Comparison of ENCODE assay signal across 14 cellular contexts in the genomic region with DNA sequence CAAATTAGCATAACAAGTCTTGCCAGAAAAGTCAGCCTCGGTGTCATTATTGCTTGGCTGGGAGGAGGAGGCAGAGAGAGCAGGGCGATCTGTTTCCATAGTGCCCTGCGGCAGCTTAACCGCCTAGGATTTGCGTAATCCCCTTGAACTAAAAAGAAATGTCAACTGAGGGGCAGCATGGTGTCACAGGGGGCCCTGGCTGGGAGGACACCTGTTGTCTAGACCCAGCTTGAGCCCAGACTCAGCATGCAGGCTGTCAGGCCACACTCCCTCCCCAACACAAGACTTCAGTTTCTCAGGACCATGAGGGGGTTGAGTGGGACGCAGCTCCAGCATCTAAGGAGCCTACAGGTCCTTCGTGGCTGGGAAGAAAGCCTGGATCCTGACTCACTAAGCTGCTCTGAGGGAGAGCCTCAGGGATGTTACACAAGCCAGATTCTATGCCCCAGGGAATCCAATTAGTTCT. TPM values are rescaled to one million over a fixed set of nuclear protein-coding genes. Genes with fewer than 3 reads are reported as not detected.
DNase-seq lines count a peak whose midpoint lies in the region; ATAC-seq and TF ChIP-seq lines count a peak whose summit lies in the region.
"Had no signal": no experiment of that assay in that cellular context is flagged by ENCODE, and none has a peak within 500 bp of the region (broad histone marks: within the 10 kb centered on the region; RNA-seq: fewer than 3 reads in every experiment).

No MANE protein-coding gene starts in this region.

- dilution Hi-C loops in IMR-90 (cut with HindIII; ENCODE audit: low sequenced_read_pairs, unreplicated experiment), result no loop called here

- H4K91ac ChIP-seq in IMR-90 (ENCODE audit: insufficient read depth, low read depth, low read length), result no peak overlapping the region

- H2BK5ac ChIP-seq in IMR-90 (ENCODE audit: low read depth, low read length, poor library complexity, severe bottlenecking), result no peak overlapping the region

- H3K4me2 ChIP-seq in IMR-90 (ENCODE audit: low read depth, low read length), result no peak overlapping the region
- H3K4me2 ChIP-seq: BLaER1 had no signal

- no peak overlapping the region for H2BK120ac ChIP-seq in IMR-90 (ENCODE audit: low read depth, low read length)

- no peak overlapping the region for H3K23ac ChIP-seq in IMR-90 (ENCODE audit: low read depth, low read length)

- no peaks in the 10 kb centered on the region for H3K4me1 Mint-ChIP-seq in CD4-positive, alpha-beta T cell (ENCODE audit: low read depth)

- no peak overlapping the region for H2AK9ac ChIP-seq in IMR-90 (replicated peaks; ENCODE audit: low read depth, low read length, poor library complexity)

- TF ChIP-seq CTCF in AG09309 (IDR thresholded peaks at IDR 0.05; ENCODE audit: control insufficient read depth, insufficient read depth, low read depth, low read length, missing control alignments) (no peak), IMR-90 (conservative IDR thresholded peaks at IDR 0.05; ENCODE audit: low read depth, low read length) (no peak), astrocyte of the cerebellum (IDR thresholded peaks at IDR 0.05; ENCODE audit: low read depth, low read length, missing control alignments) (no peak)
- TF ChIP-seq CTCF in CD4-positive, alpha-beta T cell (IDR thresholded peaks at IDR 0.05), result no peak

- H3K27me3 Mint-ChIP-seq in CD4-positive, alpha-beta T cell, result no peaks in the 10 kb centered on the region

- TF ChIP-seq RAD21 in IMR-90 (IDR thresholded peaks at IDR 0.05; ENCODE audit: low read length), result no peak

- H2BK15ac ChIP-seq in IMR-90 (ENCODE audit: low read depth, low read length), result no peak overlapping the region

- TF ChIP-seq POLR2A in IMR-90 (IDR thresholded peaks at IDR 0.05; ENCODE audit: low read depth, low read length), result no peak

- H3K14ac ChIP-seq in IMR-90 (replicated peaks; ENCODE audit: low read depth, low read length), result no peak overlapping the region

- CTCF ChIA-PET in IMR-90 (lab: Yijun Ruan, JAX), result no interaction called here
- CTCF ChIA-PET in CD4-positive, alpha-beta T cell (lab: Charles Lee), result no interaction called here

- no peaks in the 10 kb centered on the region; the same call in 1 of the 2 replicates for H3K27me3 ChIP-seq in IMR-90 (ENCODE audit: control insufficient read depth, insufficient read depth, low read length)
- no peaks in the 10 kb centered on the region for H3K27me3 ChIP-seq in CD4-positive, alpha-beta T cell (ENCODE audit: control insufficient read depth, insufficient read depth, low read length)
- H3K27me3 ChIP-seq: BLaER1, heart right ventricle, spleen had no signal

- H4K20me1 ChIP-seq in IMR-90 (ENCODE audit: insufficient read depth, low read length), result no peaks in the 10 kb centered on the region
- H4K20me1 ChIP-seq: BLaER1 had no signal

- intact Hi-C loops in IMR-90 (cut with micrococcal nuclease), result no loop called here
- intact Hi-C loops in CD4-positive, alpha-beta T cell (cut with DNase I, micrococcal nuclease), result no loop called here

- no peak overlapping the region for H3K4ac ChIP-seq in IMR-90 (ENCODE audit: low read depth, low read length)

- no peak overlapping the region for H3K56ac ChIP-seq in IMR-90 (ENCODE audit: extremely low read depth, insufficient read depth, low read length)

- H3K27ac Mint-ChIP-seq in CD4-positive, alpha-beta T cell, result no peak overlapping the region

- H4K8ac ChIP-seq in IMR-90 (ENCODE audit: low read depth in 2 of 2, low read length in 2 of 2), result no peak overlapping the region

- no TSS peak for BruUV-seq in IMR-90 (replicated peaks; lab: Mats Ljungman, UMichigan)

- H3K4me1 ChIP-seq in IMR-90 (ENCODE audit: control insufficient read depth, insufficient read depth, low read length), result no peaks in the 10 kb centered on the region
- H3K4me1 ChIP-seq: spleen had no signal

- H3K4me3 ChIP-seq in AG09309 (ENCODE audit: control insufficient read depth, low read depth, low read length) (no peak overlapping the region), IMR-90 (ENCODE audit: insufficient read depth, low read depth, low read length) (no peak overlapping the region), astrocyte of the cerebellum (ENCODE audit: low read depth, low read length) (no peak overlapping the region)
- H3K4me3 ChIP-seq: BLaER1, heart right ventricle, mucosa of descending colon, spleen had no signal

- peak; percentile 47 for DNase-seq in AG09309 (ENCODE audit: low read depth)
- DNase-seq in IMR-90, result peak; percentile 64
- peak; percentile 20 for DNase-seq in astrocyte of the cerebellum (ENCODE audit: low read depth)
- peak; percentile 50 for DNase-seq in iris pigment epithelial cell (ENCODE audit: low read depth)
- DNase-seq in CD4-positive, alpha-beta T cell, result no peak
- DNase-seq: heart right ventricle, mucosa of descending colon, NCI-H146, spleen had no signal

- in situ Hi-C loops in IMR-90 (cut with MboI; ENCODE audit: low sequenced_read_pairs), result loop anchor here (25.0 kb wide), 2 partner anchors 352 to 527 kb away; no protein-coding TSS in a partner anchor
- in situ Hi-C loops in astrocyte of the cerebellum (cut with HindIII; ENCODE audit: low sequenced_read_pairs), result no loop called here

- H3K4me3 Mint-ChIP-seq in CD4-positive, alpha-beta T cell, result no peak overlapping the region

- H2BK20ac ChIP-seq in IMR-90 (ENCODE audit: low read depth, low read length), result no peak overlapping the region

- H3K36me3 Mint-ChIP-seq in CD4-positive, alpha-beta T cell (ENCODE audit: low read depth), result no peaks in the 10 kb centered on the region

- WGBS in IMR-90 (ENCODE audit: extremely low coverage in 2 of 2, insufficient read length in 1 of 2), 2 experiments, result no CpG with 5 or more reads among the region's 7 CpGs

- peak overlapping the region; percentile 3 for H2AFZ ChIP-seq in IMR-90 (replicated peaks; ENCODE audit: low read length, poor library complexity)

- H3K79me1 ChIP-seq in IMR-90 (ENCODE audit: low read depth in 1 of 2, low read length in 2 of 2), result no peaks in the 10 kb centered on the region

- POLR2A ChIA-PET in IMR-90 (lab: Charles Lee; ENCODE audit: unreplicated experiment), result no interaction called here
- POLR2A ChIA-PET in CD4-positive, alpha-beta T cell (lab: Charles Lee), result no interaction called here

- H3K18ac ChIP-seq in IMR-90 (ENCODE audit: low read depth, low read length), result no peak overlapping the region

- H3K9ac ChIP-seq in IMR-90 (ENCODE audit: low read depth, low read length), result no peak overlapping the region
- H3K9ac ChIP-seq: BLaER1 had no signal

- H3K36me3 ChIP-seq in IMR-90 (ENCODE audit: control insufficient read depth, insufficient read depth, low read length), result no peaks in the 10 kb centered on the region

- H3K9me3 Mint-ChIP-seq in CD4-positive, alpha-beta T cell, result no peaks in the 10 kb centered on the region

- H2AK5ac ChIP-seq in IMR-90 (ENCODE audit: low read depth, low read length), result no peak overlapping the region

- no peaks in the 10 kb centered on the region for H3K9me3 ChIP-seq in IMR-90 (ENCODE audit: control insufficient read depth, insufficient read depth, low read length)
- H3K9me3 ChIP-seq in CD4-positive, alpha-beta T cell (ENCODE audit: control insufficient read depth, low read length), result no peaks in the 10 kb centered on the region
- H3K9me3 ChIP-seq: BLaER1, heart right ventricle, mucosa of descending colon, spleen had no signal

- peaks cover 3% of the 10 kb centered on the region; the same call in 1 of the 2 replicates for H3K9me1 ChIP-seq in IMR-90 (ENCODE audit: insufficient read depth, low read length)

- no peak overlapping the region for H4K5ac ChIP-seq in IMR-90 (ENCODE audit: low read depth, low read length)

- no peak overlapping the region for H3K27ac ChIP-seq in IMR-90 (ENCODE audit: insufficient read depth, low read length)
- no peak overlapping the region for H3K27ac ChIP-seq in CD4-positive, alpha-beta T cell (ENCODE audit: low read depth, low read length)
- H3K27ac ChIP-seq: BLaER1, heart right ventricle, RWPE1, spleen had no signal

- ATAC-seq in IMR-90 (ENCODE audit: low read depth) (peak; percentile 69), GM18511 (IDR thresholded peaks at IDR 0.05; ENCODE audit: unreplicated experiment) (no peak), HG02870 (IDR thresholded peaks at IDR 0.05; ENCODE audit: unreplicated experiment) (no peak), HG02610 (IDR thresholded peaks at IDR 0.05; ENCODE audit: unreplicated experiment) (no peak)
- no peak for ATAC-seq in CD4-positive, alpha-beta T cell (ENCODE audit: poor library complexity)
- ATAC-seq: mucosa of descending colon had no signal

TF ChIP-seq in IMR-90, 13 proteins besides CTCF, POLR2A, EP300 and RAD21:
- no peak for TF ChIP-seq MAFK (IDR thresholded peaks at IDR 0.05; ENCODE audit: low read depth, low read length)
- TF ChIP-seq CEBPB (IDR thresholded peaks at IDR 0.05; ENCODE audit: low read depth, low read length), result 0 out of 2 replicates have a peak, but pooled peaks have one; percentile 27

RNA-seq across cellular contexts. Expression of gene MRPS11, which starts 17.3 kb away (rescaled TPM):
- 45.5 and 66.1 TPM in 2 replicates for total RNA-seq in IMR-90 (2012; rRNA removed)
- 87.8 and 117 TPM in 2 replicates for polyA plus RNA-seq in IMR-90 (2012; rRNA removed)
- 66.5 and 71.6 TPM in 2 replicates for polyA plus RNA-seq in IMR-90 (2012; cell fraction: cytosol; rRNA removed)
- 26.7 and 31.5 TPM in 2 replicates for polyA plus RNA-seq in IMR-90 (2012; cell fraction: nucleus; rRNA removed; ENCODE audit: low replicate concordance)
- 1 to 10 TPM; 8.0 to 8.4 TPM for total RNA-seq in CD4-positive, alpha-beta T cell

RNA-seq across cellular contexts. Expression of gene MRPL46, which starts 17.6 kb away (rescaled TPM):
- total RNA-seq in IMR-90 (2012; rRNA removed), result 14.2 and 16.4 TPM in 2 replicates
- polyA plus RNA-seq in IMR-90 (2012; rRNA removed), result 24.2 and 28.1 TPM in 2 replicates
- 17.6 and 24.4 TPM in 2 replicates for polyA plus RNA-seq in IMR-90 (2012; cell fraction: cytosol; rRNA removed)
- polyA plus RNA-seq in IMR-90 (2012; cell fraction: nucleus; rRNA removed; ENCODE audit: low replicate concordance), result 7.7 and 15.2 TPM in 2 replicates
- total RNA-seq in CD4-positive, alpha-beta T cell, result 10 to 100 TPM in 1 of 2 experiments, 1 to 10 TPM in 1; 8.6 to 10.2 TPM

Comparison
In these comparisons a context has a peak if more than half of its experiments do, and no peak if none do; other contexts are left out.
1. DNase-seq: peak in AG09309 (single experiment), IMR-90 (single experiment), astrocyte of the cerebellum (single experiment) and iris pigment epithelial cell (single experiment); none in CD4-positive, alpha-beta T cell (0 of 10).